ENCODE assay signal across 27 cellular contexts in the genomic region with DNA sequence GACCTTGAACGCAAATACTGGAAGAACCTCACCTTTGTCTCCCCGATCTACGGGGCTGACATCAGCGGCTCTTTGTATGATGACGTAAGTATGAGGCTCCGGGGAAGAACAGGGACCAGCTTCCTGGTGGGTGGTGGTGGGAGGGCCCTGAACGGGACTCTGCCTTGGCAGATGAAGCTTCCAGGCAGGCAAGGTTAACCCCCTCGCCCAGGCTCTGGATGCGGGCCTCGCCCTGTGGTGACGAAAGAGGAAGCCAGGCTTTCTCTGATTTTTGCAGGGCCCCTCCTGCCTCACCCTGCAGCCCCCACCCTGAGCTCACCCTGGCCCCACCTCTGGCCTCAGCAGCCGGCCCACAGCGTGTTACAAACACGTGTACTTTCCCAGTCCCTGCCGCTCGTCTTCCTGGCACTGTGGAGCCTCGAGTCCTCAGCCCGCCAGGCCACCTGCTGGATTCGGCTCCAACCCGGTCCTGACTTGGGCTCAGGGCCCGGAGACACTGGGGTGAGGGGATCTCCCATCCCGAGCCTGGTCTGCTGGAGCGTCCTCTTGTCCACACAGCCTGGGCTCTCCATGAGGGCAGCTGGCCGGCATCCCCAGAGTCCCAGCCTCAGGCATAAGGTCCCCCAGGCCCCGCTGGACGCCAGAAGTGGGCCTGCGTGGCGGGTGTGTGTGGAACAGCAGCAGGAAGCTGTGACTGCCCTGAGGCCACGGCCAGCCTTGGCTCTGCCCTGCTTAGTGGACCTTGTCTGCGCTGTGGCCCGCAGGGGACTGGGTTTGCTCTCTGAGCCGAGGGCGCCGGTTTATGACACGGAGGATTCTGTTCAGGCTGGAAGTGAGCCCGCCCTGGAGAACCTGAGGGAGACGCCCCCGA.
DNase-seq lines count a peak whose midpoint lies in the region; ATAC-seq, FAIRE-seq and TF ChIP-seq lines count a peak whose summit lies in the region.
"Had no signal": no experiment of that assay in that cellular context is flagged by ENCODE, and none has a peak within 500 bp of the region (broad histone marks: within the 10 kb centered on the region; RNA-seq: fewer than 3 reads in every experiment).

No MANE protein-coding gene starts in this region.

- 0 out of 2 replicates have a peak overlapping the region, but pooled peaks have one; percentile 68 for H4K8ac ChIP-seq in H1 (ENCODE audit: extremely low read depth, insufficient read depth, low read length)

- no peak for TF ChIP-seq RAD21 in H1 (IDR thresholded peaks at IDR 0.05 in 1 of 2, conservative IDR thresholded peaks at IDR 0.05 in 1 of 2; ENCODE audit: low read depth in 2 of 2, low read length in 2 of 2)

- no peak overlapping the region for H3K4ac ChIP-seq in H1 (replicated peaks; ENCODE audit: insufficient read length, low read depth, low read length)

- H3K27me3 Mint-ChIP-seq in nephron progenitor cell (ENCODE audit: low read depth, poor library complexity): no peaks in the 10 kb centered on the region
- H3K27me3 Mint-ChIP-seq: activated naive CD4-positive, alpha-beta T cell treated with anti-CD3 and anti-CD28 coated beads, Interleukin-2, amount 50 U/mL, for 24 hours; central memory CD8-positive, alpha-beta T cell; memory B cell; T-cell had no signal

- H3K9ac ChIP-seq in HUES64 (ENCODE audit: low read depth, low read length) (no peak overlapping the region), H1 (replicated peaks in 1 of 4; ENCODE audit: extremely low read depth in 1 of 4, low read depth in 3 of 4, low read length in 3 of 4) (no peak overlapping the region)

- no peak overlapping the region for H2BK15ac ChIP-seq in H1 (ENCODE audit: low read length)

- peaks cover 27% of the 10 kb centered on the region for H3K36me3 Mint-ChIP-seq in nephron progenitor cell (ENCODE audit: low read depth)

- H3K56ac ChIP-seq in H1 (replicated peaks; ENCODE audit: insufficient read length, low read depth, low read length): no peak overlapping the region

- H3K23me2 ChIP-seq in H1 (ENCODE audit: low read depth, low read length): no peaks in the 10 kb centered on the region

- H2BK12ac ChIP-seq in H1 (ENCODE audit: low read depth, low read length): no peak overlapping the region

- H3K4me2 ChIP-seq in H1 (ENCODE audit: insufficient read depth in 1 of 2, low read depth in 2 of 2, low read length in 2 of 2) (no peak overlapping the region), osteoblast (ENCODE audit: insufficient read depth, low read length) (no peak overlapping the region)

- no peaks in the 10 kb centered on the region for H3K9me3 Mint-ChIP-seq in nephron progenitor cell
- H3K9me3 Mint-ChIP-seq: activated naive CD4-positive, alpha-beta T cell treated with anti-CD3 and anti-CD28 coated beads, Interleukin-2, amount 50 U/mL, for 24 hours; activated T-helper 1 cell treated with anti-CD3 and anti-CD28 coated beads, Interleukin-12 subunit alpha, Interleukin-12 subunit beta, Interleukin-2, Interleukin-4 antibody, amounts not matched to agents 30 ng/mL and 10 ng/mL and 1 ng/mL, durations not matched to agents 14 hours and 24 hours and 36 hours; central memory CD8-positive, alpha-beta T cell; memory B cell; T-cell had no signal

- H3K79me1 ChIP-seq in H1 (ENCODE audit: low read depth, low read length): 0 out of 2 replicates have a peak, but pooled peaks cover 2% of the 10 kb centered on the region

- CTCF ChIA-PET in H1 (lab: Charles Lee; ENCODE audit: partially characterized antibody): interaction anchor here (0.9 to 2.0 kb wide), 9 partner anchors 11 to 129 kb away, joined by 3 to 7 read pairs (median 3); no protein-coding TSS in a partner anchor

- H4K5ac ChIP-seq in H1 (ENCODE audit: insufficient read length, low read depth, low read length): no peak overlapping the region

- peaks cover 32% of the 10 kb centered on the region for H3K4me1 Mint-ChIP-seq in nephron progenitor cell
- H3K4me1 Mint-ChIP-seq: activated naive CD4-positive, alpha-beta T cell treated with anti-CD3 and anti-CD28 coated beads, Interleukin-2, amount 50 U/mL, for 24 hours; memory B cell had no signal

- H2BK5ac ChIP-seq in H1 (ENCODE audit: low read depth, low read length): no peak overlapping the region

- H3K4me3 ChIP-seq in HUES64 (ENCODE audit: low read length): no peak overlapping the region
- H3K4me3 ChIP-seq in H1 (ENCODE audit: extremely low read depth in 1 of 4, insufficient read depth in 2 of 4, low read depth in 3 of 4, low read length in 4 of 4): no peak overlapping the region
- no peak overlapping the region for H3K4me3 ChIP-seq in osteoblast (ENCODE audit: insufficient read depth, low read length)
- H3K4me3 ChIP-seq: ascending aorta, gastrocnemius medialis, stomach, upper lobe of left lung had no signal

- no peaks in the 10 kb centered on the region for H3K27me3 ChIP-seq in HUES64 (ENCODE audit: insufficient read depth, low read length)
- H3K27me3 ChIP-seq in H1 (replicated peaks in 1 of 4; ENCODE audit: control insufficient read depth in 3 of 4, extremely low read depth in 1 of 4, insufficient read depth in 3 of 4, low read length in 3 of 4): no peaks in the 10 kb centered on the region
- H3K27me3 ChIP-seq in osteoblast (ENCODE audit: insufficient read depth, low read length): no peaks in the 10 kb centered on the region
- H3K27me3 ChIP-seq: ascending aorta, gastrocnemius medialis, stomach, upper lobe of left lung had no signal

- H2BK20ac ChIP-seq in H1 (ENCODE audit: low read length): no peak overlapping the region

- ATAC-seq in GM21576 (IDR thresholded peaks at IDR 0.05; ENCODE audit: unreplicated experiment): no peak
- ATAC-seq: gastrocnemius medialis, PC-3, T-cell had no signal

- no peak overlapping the region for H2AFZ ChIP-seq in H1 (ENCODE audit: low read length)
- no peak overlapping the region for H2AFZ ChIP-seq in osteoblast (ENCODE audit: low read length)

- DNase-seq in H1 (ENCODE audit: low read depth in 1 of 2, low spot score in 2 of 2) (no peak), nephron progenitor cell (no peak), osteoblast (ENCODE audit: insufficient read length, low spot score, missing footprints) (no peak), NCI-H2196 (lab: John Stamatoyannopoulos, UW; ENCODE audit: unreplicated experiment) (no peak)
- no peak for DNase-seq in stimulated activated CD4-positive, alpha-beta T cell treated with anti-CD3 and anti-CD28 coated beads, Interleukin-2, amount 100 ng/mL, for 24 hours
- DNase-seq: activated CD8-positive, alpha-beta memory T cell treated with anti-CD3 and anti-CD28 coated beads for 24 hours; gastrocnemius medialis; GOT3; KBM-7; NCI-H1048; NCI-H1930; PC-3; SHP77 treated with DMSO at 0.1 percent for 48 hours; stimulated activated CD4-positive, alpha-beta T cell treated with anti-CD3 and anti-CD28 coated beads, Interleukin-4, amount 100 ng/mL, for 4 hours; stomach; T-cell had no signal

- H3K18ac ChIP-seq in H1 (ENCODE audit: extremely low read depth, low read length): no peak overlapping the region

- H3K4me3 Mint-ChIP-seq in nephron progenitor cell: no peak overlapping the region
- H3K4me3 Mint-ChIP-seq: activated naive CD4-positive, alpha-beta T cell treated with anti-CD3 and anti-CD28 coated beads, Interleukin-2, amount 50 U/mL, for 24 hours; activated T-helper 1 cell treated with anti-CD3 and anti-CD28 coated beads, Interleukin-12 subunit alpha, Interleukin-12 subunit beta, Interleukin-2, Interleukin-4 antibody, amounts not matched to agents 30 ng/mL and 10 ng/mL and 1 ng/mL, durations not matched to agents 14 hours and 24 hours and 36 hours; central memory CD8-positive, alpha-beta T cell; memory B cell; T-cell had no signal

- peak overlapping the region; percentile 78 for H3K27ac Mint-ChIP-seq in nephron progenitor cell
- H3K27ac Mint-ChIP-seq: activated naive CD4-positive, alpha-beta T cell treated with anti-CD3 and anti-CD28 coated beads, Interleukin-2, amount 50 U/mL, for 24 hours; activated T-helper 1 cell treated with anti-CD3 and anti-CD28 coated beads, Interleukin-12 subunit alpha, Interleukin-12 subunit beta, Interleukin-2, Interleukin-4 antibody, amounts not matched to agents 30 ng/mL and 10 ng/mL and 1 ng/mL, durations not matched to agents 14 hours and 24 hours and 36 hours; memory B cell; T-cell had no signal

- H3K79me2 ChIP-seq in H1 (ENCODE audit: control insufficient read depth in 1 of 2, insufficient read depth in 2 of 2, low read length in 2 of 2) (peaks cover 0 to 6% of the 10 kb centered on the region in 2 experiments; a peak in 1 of 4 replicates), osteoblast (ENCODE audit: insufficient read depth, low read length) (peaks cover 13% of the 10 kb centered on the region)

- H2AK5ac ChIP-seq in H1 (ENCODE audit: low read depth, low read length): no peak overlapping the region

- H3K9me3 ChIP-seq in HUES64 (ENCODE audit: insufficient read depth, low read depth, low read length) (no peaks in the 10 kb centered on the region), H1 (ENCODE audit: insufficient read depth in 2 of 2, low read depth in 1 of 2, low read length in 1 of 2) (no peaks in the 10 kb centered on the region), osteoblast (ENCODE audit: low read depth, low read length) (no peaks in the 10 kb centered on the region)
- H3K9me3 ChIP-seq: ascending aorta, gastrocnemius medialis, stomach, upper lobe of left lung had no signal

- TF ChIP-seq CTCF in 22Rv1 (IDR thresholded peaks at IDR 0.05) (no peak), H1 (IDR thresholded peaks at IDR 0.05; ENCODE audit: control extremely low read depth in 1 of 3, insufficient read depth in 1 of 3, low read depth in 1 of 3, low read length in 3 of 3) (no peak), nephron progenitor cell (IDR thresholded peaks at IDR 0.05) (no peak), osteoblast (IDR thresholded peaks at IDR 0.05; ENCODE audit: extremely low read depth, low read depth, low read length) (no peak)

- H4K91ac ChIP-seq in H1 (replicated peaks; ENCODE audit: insufficient read length, low read length): no peak overlapping the region

- H2BK120ac ChIP-seq in H1 (replicated peaks; ENCODE audit: low read depth, low read length): no peak overlapping the region

- no peak overlapping the region for H3K23ac ChIP-seq in H1 (ENCODE audit: insufficient read length)

- POLR2A ChIA-PET in H1 (lab: Charles Lee; ENCODE audit: partially characterized antibody): no interaction called here

- 93% methylated on average over 38 of the region's 38 CpGs for WGBS in HUES64
- 95% methylated on average over 33 of the region's 38 CpGs; no CpG with 5 or more reads in 1 of the 2 experiments for WGBS in H1 (ENCODE audit: extremely low coverage in 1 of 2, insufficient coverage in 1 of 2, insufficient read length in 1 of 2, insufficient replicate concordance in 2 of 2, low coverage in 1 of 2, low lambda C conversion rate in 2 of 2, missing lambda C conversion rate in 1 of 2), 2 experiments

- FAIRE-seq in H1 (lab: Jason Lieb, UNC): no peak

- no peak overlapping the region for H3K14ac ChIP-seq in H1 (ENCODE audit: insufficient read length)

- H4K20me1 ChIP-seq in H1 (replicated peaks in 1 of 2; ENCODE audit: control insufficient read depth in 1 of 2, insufficient read depth in 2 of 2, low read length in 2 of 2) (peaks cover 2 to 13% of the 10 kb centered on the region in 2 experiments), osteoblast (ENCODE audit: insufficient read depth, low read length) (peaks cover 47% of the 10 kb centered on the region)

- H3K4me1 ChIP-seq in HUES64 (ENCODE audit: insufficient read depth, low read length): no peaks in the 10 kb centered on the region
- H3K4me1 ChIP-seq in H1 (replicated peaks in 1 of 4; ENCODE audit: control insufficient read depth in 3 of 4, insufficient read depth in 4 of 4, low read length in 3 of 4): no peaks in the 10 kb centered on the region
- peaks cover 10% of the 10 kb centered on the region for H3K4me1 ChIP-seq in osteoblast (ENCODE audit: insufficient read depth, low read length)

- H3K36me3 ChIP-seq in HUES64 (ENCODE audit: insufficient read depth, low read length): peaks cover 26% of the 10 kb centered on the region
- H3K36me3 ChIP-seq in H1 (ENCODE audit: control insufficient read depth in 2 of 4, insufficient read depth in 4 of 4, low read length in 3 of 4): peaks cover 3 to 13% (median 9%) of the 10 kb centered on the region in 4 experiments; a peak in 5 of 8 replicates
- H3K36me3 ChIP-seq in osteoblast (ENCODE audit: insufficient read depth, low read length): peaks cover 22% of the 10 kb centered on the region

- H3K27ac ChIP-seq in 22Rv1 (peak overlapping the region; percentile 6; the same call in 1 of the 2 replicates), HUES64 (ENCODE audit: low read depth, low read length) (0 out of 2 replicates have a peak overlapping the region, but pooled peaks have one; percentile 25), H1 (ENCODE audit: low read depth, low read length) (no peak overlapping the region), osteoblast (ENCODE audit: low read depth, low read length) (no peak overlapping the region)
- H3K27ac ChIP-seq: ascending aorta, C4-2B, epithelial cell of prostate, stomach, upper lobe of left lung had no signal

- no peak for TF ChIP-seq POLR2A in H1 (IDR thresholded peaks at IDR 0.05; ENCODE audit: control extremely low read depth in 1 of 2, low read depth in 2 of 2, low read length in 2 of 2)

- no peak for TF ChIP-seq EP300 in H1 (IDR thresholded peaks at IDR 0.05; ENCODE audit: borderline replicate concordance in 1 of 2, low read depth in 2 of 2, low read length in 2 of 2)

Comparison
In these comparisons a context has a peak if more than half of its experiments do, and no peak if none do; other contexts are left out.
1. H3K27ac ChIP-seq: peak in 22Rv1 (single experiment) and HUES64 (single experiment); none in H1 (single experiment) and osteoblast (single experiment).